8 cellular contexts compared by ENCODE assay signal in the genomic region with DNA sequence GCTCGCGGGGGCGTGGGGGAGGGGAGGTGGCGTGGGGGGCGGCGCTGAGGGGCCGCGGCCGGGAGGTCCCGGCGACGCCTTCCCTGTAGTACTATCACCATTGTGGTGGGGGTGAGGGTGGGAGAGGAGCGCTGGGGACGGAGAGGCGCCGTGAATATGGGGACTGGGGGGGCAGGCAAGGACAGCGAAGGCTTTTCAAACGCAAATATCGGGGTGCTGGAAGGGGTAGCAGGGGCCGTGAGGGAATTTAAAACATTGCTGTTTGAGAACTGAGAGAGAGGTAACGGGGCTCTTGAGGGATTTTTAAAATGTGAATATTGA. TPM values are rescaled to one million over a fixed set of nuclear protein-coding genes. Genes with fewer than 3 reads are reported as not detected.
DNase-seq lines count a peak whose midpoint lies in the region; ATAC-seq and TF ChIP-seq lines count a peak whose summit lies in the region.

No MANE protein-coding gene starts in this region.

- H3K27ac Mint-ChIP-seq in activated CD8-positive, alpha-beta T cell treated with anti-CD3 and anti-CD28 coated beads, Interleukin-2, amount 10 ng/mL, durations not matched to agents 7 days and 5 days = no peak overlapping the region

- H3K4me3 Mint-ChIP-seq in activated CD8-positive, alpha-beta T cell treated with anti-CD3 and anti-CD28 coated beads, Interleukin-2, amount 10 ng/mL, durations not matched to agents 7 days and 5 days = no peak overlapping the region

- H3K27me3 ChIP-seq in upper lobe of left lung = no peaks in the 10 kb centered on the region

- no peaks in the 10 kb centered on the region for H3K9me3 ChIP-seq in HEK293 (ENCODE audit: control insufficient read depth, insufficient read depth, low read depth, low read length)
- H3K9me3 ChIP-seq in upper lobe of left lung = no peaks in the 10 kb centered on the region

- CTCF ChIA-PET in AG04449 (lab: Yijun Ruan, JAX) = no interaction called here
- CTCF ChIA-PET in HEK293 (lab: Yijun Ruan, JAX) = no interaction called here
- CTCF ChIA-PET in activated CD8-positive, alpha-beta T cell treated with anti-CD3 and anti-CD28 coated beads, Interleukin-2, amount 10 ng/mL, durations not matched to agents 7 days and 5 days (lab: Charles Lee) = interaction anchor here (1.2 kb wide), 1 partner anchor 9 kb away, joined by 3 read pairs; no protein-coding TSS in a partner anchor

- no peak for TF ChIP-seq POLR2A in upper lobe of left lung (IDR thresholded peaks at IDR 0.05)

- no peak for TF ChIP-seq CTCF in AG04449 (IDR thresholded peaks at IDR 0.05; ENCODE audit: insufficient read depth, low read length, missing control alignments)
- no peak for TF ChIP-seq CTCF in HEK293 (tag by site-specific recombination; IDR thresholded peaks at IDR 0.05)
- no peak for TF ChIP-seq CTCF in upper lobe of left lung (IDR thresholded peaks at IDR 0.05)
- no peak for TF ChIP-seq CTCF in GM13977 (IDR thresholded peaks at IDR 0.05; ENCODE audit: extremely low read depth, insufficient read depth, missing control alignments)

- H3K36me3 ChIP-seq in HEK293 (ENCODE audit: control insufficient read depth in 2 of 2, insufficient read depth in 1 of 2, low read length in 2 of 2) = no peaks in the 10 kb centered on the region
- no peaks in the 10 kb centered on the region for H3K36me3 ChIP-seq in upper lobe of left lung

- H3K9me3 Mint-ChIP-seq in activated CD8-positive, alpha-beta T cell treated with anti-CD3 and anti-CD28 coated beads, Interleukin-2, amount 10 ng/mL, durations not matched to agents 7 days and 5 days (ENCODE audit: insufficient read depth) = no peaks in the 10 kb centered on the region

- intact Hi-C loops in left colon (cut with DNase I, micrococcal nuclease) = no loop called here

- H3K4me1 Mint-ChIP-seq in activated CD8-positive, alpha-beta T cell treated with anti-CD3 and anti-CD28 coated beads, Interleukin-2, amount 10 ng/mL, durations not matched to agents 7 days and 5 days (ENCODE audit: low read depth) = peaks cover 15% of the 10 kb centered on the region

- H3K36me3 Mint-ChIP-seq in activated CD8-positive, alpha-beta T cell treated with anti-CD3 and anti-CD28 coated beads, Interleukin-2, amount 10 ng/mL, durations not matched to agents 7 days and 5 days (ENCODE audit: low read depth) = no peaks in the 10 kb centered on the region

- DNase-seq in AG04449 (ENCODE audit: low read depth, low spot score) = no peak
- peak; percentile 37 for DNase-seq in activated CD8-positive, alpha-beta T cell treated with anti-CD3 and anti-CD28 coated beads, Interleukin-2, amount 10 ng/mL, durations not matched to agents 7 days and 5 days
- no peak for DNase-seq in left colon
- no peak for DNase-seq in upper lobe of left lung
- DNase-seq in GM13977 (ENCODE audit: low spot score) = no peak
- no peak for DNase-seq in COLO829 (ENCODE audit: low spot score)
- DNase-seq in stimulated activated CD8-positive, alpha-beta memory T cell treated with anti-CD3 and anti-CD28 coated beads, Interleukin-4, amount 100 ng/mL, for 48 hours = no peak

- WGBS in upper lobe of left lung, 2 donors = 0% methylated on average over 15 of the region's 21 CpGs

- peak overlapping the region; percentile 87 for H3K27ac ChIP-seq in HEK293 (ENCODE audit: extremely low read depth, low read depth, low read length)
- peak overlapping the region; percentile 81 to 90 (median 84) for H3K27ac ChIP-seq in upper lobe of left lung

- H3K4me1 ChIP-seq in HEK293 (ENCODE audit: control insufficient read depth, insufficient read depth, low read length) (peaks cover 11% of the 10 kb centered on the region), upper lobe of left lung (peaks cover 19 to 35% (median 27%) of the 10 kb centered on the region in 4 donors)

- in situ Hi-C loops in GM13977 (cut with MboI; ENCODE audit: low pct_unique_long_range_greater_than_20kb, low sequenced_read_pairs, unreplicated experiment) = no loop called here

- no peak for TF ChIP-seq EP300 in upper lobe of left lung (IDR thresholded peaks at IDR 0.05)

- POLR2A ChIA-PET in AG04449 (lab: Yijun Ruan, JAX) = interaction anchor here (0.6 to 1.2 kb wide), 3 partner anchors 15 to 44 kb away, joined by 3 to 6 read pairs (median 3); partner anchors contain the start of gene LARS1
- POLR2A ChIA-PET in HEK293 (lab: Yijun Ruan, JAX) = interaction anchor here (1.0 to 1.5 kb wide), 5 partner anchors 9 to 80 kb away, joined by 4 to 23 read pairs (median 8); partner anchors contain the start of gene LARS1
- POLR2A ChIA-PET in activated CD8-positive, alpha-beta T cell treated with anti-CD3 and anti-CD28 coated beads, Interleukin-2, amount 10 ng/mL, durations not matched to agents 7 days and 5 days (lab: Charles Lee) = interaction anchor here (1.0 to 2.0 kb wide), 5 partner anchors 15 to 245 kb away, joined by 4 to 5 read pairs (median 4); partner anchors contain the start of gene LARS1

- peak overlapping the region; percentile 86 for H3K4me3 ChIP-seq in AG04449 (ENCODE audit: low read depth, low read length)
- peak overlapping the region; percentile 99 for H3K4me3 ChIP-seq in HEK293 (ENCODE audit: low read depth, low read length)
- peak overlapping the region; percentile 69 to 97 (median 80) for H3K4me3 ChIP-seq in upper lobe of left lung

- peaks cover 3% of the 10 kb centered on the region for H3K27me3 Mint-ChIP-seq in activated CD8-positive, alpha-beta T cell treated with anti-CD3 and anti-CD28 coated beads, Interleukin-2, amount 10 ng/mL, durations not matched to agents 7 days and 5 days (ENCODE audit: low read depth)

- peak; percentile 33 for ATAC-seq in activated CD8-positive, alpha-beta T cell treated with anti-CD3 and anti-CD28 coated beads, Interleukin-2, amount 10 ng/mL, durations not matched to agents 7 days and 5 days
- ATAC-seq in left colon (peak; percentile 27), upper lobe of left lung (ENCODE audit: low FRiP score in 2 of 2) (peak in 1 of 2 donors; percentile 64)

TF ChIP-seq in HEK293, 187 proteins besides CTCF, POLR2A, EP300 and RAD21:
- TF ChIP-seq, protein P1, sequence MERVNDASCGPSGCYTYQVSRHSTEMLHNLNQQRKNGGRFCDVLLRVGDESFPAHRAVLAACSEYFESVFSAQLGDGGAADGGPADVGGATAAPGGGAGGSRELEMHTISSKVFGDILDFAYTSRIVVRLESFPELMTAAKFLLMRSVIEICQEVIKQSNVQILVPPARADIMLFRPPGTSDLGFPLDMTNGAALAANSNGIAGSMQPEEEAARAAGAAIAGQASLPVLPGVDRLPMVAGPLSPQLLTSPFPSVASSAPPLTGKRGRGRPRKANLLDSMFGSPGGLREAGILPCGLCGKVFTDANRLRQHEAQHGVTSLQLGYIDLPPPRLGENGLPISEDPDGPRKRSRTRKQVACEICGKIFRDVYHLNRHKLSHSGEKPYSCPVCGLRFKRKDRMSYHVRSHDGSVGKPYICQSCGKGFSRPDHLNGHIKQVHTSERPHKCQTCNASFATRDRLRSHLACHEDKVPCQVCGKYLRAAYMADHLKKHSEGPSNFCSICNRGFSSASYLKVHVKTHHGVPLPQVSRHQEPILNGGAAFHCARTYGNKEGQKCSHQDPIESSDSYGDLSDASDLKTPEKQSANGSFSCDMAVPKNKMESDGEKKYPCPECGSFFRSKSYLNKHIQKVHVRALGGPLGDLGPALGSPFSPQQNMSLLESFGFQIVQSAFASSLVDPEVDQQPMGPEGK (tag by site-specific recombination; IDR thresholded peaks at IDR 0.05) = 0 out of 2 replicates have a peak, but pooled peaks have one; percentile 19
- peak; percentile 35; the same call in 1 of the 2 replicates for TF ChIP-seq GLIS2 (tag by site-specific recombination; IDR thresholded peaks at IDR 0.05)
- TF ChIP-seq ZNF398 (tag by site-specific recombination; IDR thresholded peaks at IDR 0.05) = peak; percentile 59; the same call in 1 of the 2 replicates
- 0 out of 2 replicates have a peak, but pooled peaks have one; percentile 2 for TF ChIP-seq EGR2 (tag by site-specific recombination; IDR thresholded peaks at IDR 0.05; ENCODE audit: low read depth)
- no peak for TF ChIP-seq ZBTB26 (tag by site-specific recombination; optimal IDR thresholded peaks at IDR 0.05)
TF ChIP-seq in HEK293: peak in this region for 4.

RNA-seq across cellular contexts. Expression of gene RBM27, which starts 0.4 kb away (rescaled TPM):
- total RNA-seq in activated CD8-positive, alpha-beta T cell treated with anti-CD3 and anti-CD28 coated beads, Interleukin-2, amount 10 ng/mL, durations not matched to agents 7 days and 5 days = 10 to 100 TPM; 19.4 to 19.7 TPM
- total RNA-seq in left colon = 10 to 100 TPM; 17.6 to 20.1 TPM
- total RNA-seq in upper lobe of left lung = 10 to 100 TPM; 13.0 to 52.4 (median 31.2) TPM

RNA-seq across cellular contexts. Expression of gene LARS1, which starts 21.4 kb away (rescaled TPM):
- total RNA-seq in activated CD8-positive, alpha-beta T cell treated with anti-CD3 and anti-CD28 coated beads, Interleukin-2, amount 10 ng/mL, durations not matched to agents 7 days and 5 days = 10 to 100 TPM; 90.3 to 98.5 TPM
- total RNA-seq in left colon (10 to 100 TPM; 61.7 to 87.9 TPM), upper lobe of left lung (10 to 100 TPM; 37.0 to 93.3 (median 67.0) TPM)
